In genomic region chr15:22907161-22907950, GRCh38 we compare ENCODE assay signal across 29 cellular contexts.
"Had no signal": no experiment of that assay in that cellular context is flagged by ENCODE, and none has a peak within 500 bp of the region (broad histone marks: within the 10 kb centered on the region; RNA-seq: fewer than 3 reads in every experiment).

No MANE protein-coding gene starts in this region.

- H3K27me3 ChIP-seq: breast epithelium, cardiac muscle cell, dorsolateral prefrontal cortex had no signal

- H3K4me1 Mint-ChIP-seq: activated CD4-positive, alpha-beta memory T cell treated with anti-CD3 and anti-CD28 coated beads, Interleukin-2, amount 10 ng/mL, durations not matched to agents 7 days and 5 days; activated CD4-positive, alpha-beta T cell treated with anti-CD3 and anti-CD28 coated beads for 36 hours; activated CD4-positive, alpha-beta T cell treated with anti-CD3 and anti-CD28 coated beads, Interleukin-2, amount 10 ng/mL, durations not matched to agents 24 days and 14 days had no signal

- DNase-seq: activated CD4-positive, alpha-beta memory T cell treated with anti-CD3 and anti-CD28 coated beads, Interleukin-2, amount 10 ng/mL, durations not matched to agents 7 days and 5 days; activated CD4-positive, alpha-beta T cell treated with anti-CD3 and anti-CD28 coated beads for 36 hours; activated CD4-positive, alpha-beta T cell treated with anti-CD3 and anti-CD28 coated beads, Interleukin-2, amount 10 ng/mL, durations not matched to agents 24 days and 14 days; activated CD4-positive, CD25-positive, alpha-beta regulatory T cell; activated CD4-positive, CD25-positive, alpha-beta regulatory T cell treated with anti-CD3 and anti-CD28 coated beads, Interleukin-2, amount 50 U/mL, for 72 hours; activated CD8-positive, alpha-beta memory T cell treated with anti-CD3 and anti-CD28 coated beads, Interleukin-2, amount 50 U/mL, for 48 hours; activated effector memory CD4-positive, alpha-beta T cell treated with Interleukin-2 at 50 U/mL for 16 hours; activated naive CD4-positive, alpha-beta T cell treated with anti-CD3 and anti-CD28 coated beads, Interleukin-2, amount 50 U/mL, for 16 hours; activated T-cell treated with anti-CD3 and anti-CD28 coated beads for 4 hours; activated T-cell treated with anti-CD3 and anti-CD28 coated beads, Interleukin-2, amount 50 U/mL, for 24 hours; activated T-cell treated with anti-CD3 and anti-CD28 coated beads, Interleukin-2, amount 50 U/mL, for 72 hours; amniotic stem cell; anterior cingulate cortex; central memory CD4-positive, alpha-beta T cell; cerebellar nuclear complex; effector memory CD4-positive, alpha-beta T cell; foreskin fibroblast; head of caudate nucleus; hippocampal formation; T-helper 1 cell; T-helper 2 cell had no signal

- H3K27me3 Mint-ChIP-seq: activated CD4-positive, alpha-beta memory T cell treated with anti-CD3 and anti-CD28 coated beads, Interleukin-2, amount 10 ng/mL, durations not matched to agents 7 days and 5 days; activated CD4-positive, alpha-beta T cell treated with anti-CD3 and anti-CD28 coated beads for 36 hours; activated CD4-positive, alpha-beta T cell treated with anti-CD3 and anti-CD28 coated beads, Interleukin-2, amount 10 ng/mL, durations not matched to agents 24 days and 14 days; activated naive CD8-positive, alpha-beta T cell; activated T-cell treated with anti-CD3 and anti-CD28 coated beads, Interleukin-2, amount 50 U/mL, for 24 hours; brain; dendritic cell treated with granulocyte-macrophage colony-stimulating factor and Interleukin-4, amounts not matched to agents 40 ng/mL and 50 ng/mL, for 4 days had no signal

- H3K9me3 ChIP-seq: breast epithelium had no signal

- H3K4me1 ChIP-seq: breast epithelium had no signal

- H3K27ac ChIP-seq: breast epithelium, cardiac muscle cell, coronary artery, dorsolateral prefrontal cortex, epithelial cell of prostate had no signal

- H3K4me3 Mint-ChIP-seq: activated CD4-positive, alpha-beta memory T cell treated with anti-CD3 and anti-CD28 coated beads, Interleukin-2, amount 10 ng/mL, durations not matched to agents 7 days and 5 days; activated CD4-positive, alpha-beta T cell treated with anti-CD3 and anti-CD28 coated beads for 36 hours; activated CD4-positive, alpha-beta T cell treated with anti-CD3 and anti-CD28 coated beads, Interleukin-2, amount 10 ng/mL, durations not matched to agents 24 days and 14 days; activated naive CD8-positive, alpha-beta T cell; activated T-cell treated with anti-CD3 and anti-CD28 coated beads, Interleukin-2, amount 50 U/mL, for 24 hours; activated T-cell treated with anti-CD3 and anti-CD28 coated beads, Interleukin-2, amount 50 U/mL, for 72 hours; brain; dendritic cell treated with granulocyte-macrophage colony-stimulating factor and Interleukin-4, amounts not matched to agents 40 ng/mL and 50 ng/mL, for 4 days had no signal

- H3K27ac Mint-ChIP-seq: activated CD4-positive, alpha-beta memory T cell treated with anti-CD3 and anti-CD28 coated beads, Interleukin-2, amount 10 ng/mL, durations not matched to agents 7 days and 5 days; activated CD4-positive, alpha-beta T cell treated with anti-CD3 and anti-CD28 coated beads for 36 hours; activated CD4-positive, alpha-beta T cell treated with anti-CD3 and anti-CD28 coated beads, Interleukin-2, amount 10 ng/mL, durations not matched to agents 24 days and 14 days; activated naive CD8-positive, alpha-beta T cell; activated T-cell treated with anti-CD3 and anti-CD28 coated beads, Interleukin-2, amount 50 U/mL, for 24 hours; activated T-cell treated with anti-CD3 and anti-CD28 coated beads, Interleukin-2, amount 50 U/mL, for 72 hours; brain; dendritic cell treated with granulocyte-macrophage colony-stimulating factor and Interleukin-4, amounts not matched to agents 40 ng/mL and 50 ng/mL, for 4 days had no signal

- H3K9me3 Mint-ChIP-seq: activated CD4-positive, alpha-beta memory T cell treated with anti-CD3 and anti-CD28 coated beads, Interleukin-2, amount 10 ng/mL, durations not matched to agents 7 days and 5 days; activated CD4-positive, alpha-beta T cell treated with anti-CD3 and anti-CD28 coated beads, Interleukin-2, amount 10 ng/mL, durations not matched to agents 24 days and 14 days; activated T-cell treated with anti-CD3 and anti-CD28 coated beads, Interleukin-2, amount 50 U/mL, for 24 hours; activated T-cell treated with anti-CD3 and anti-CD28 coated beads, Interleukin-2, amount 50 U/mL, for 72 hours; brain; dendritic cell treated with granulocyte-macrophage colony-stimulating factor and Interleukin-4, amounts not matched to agents 40 ng/mL and 50 ng/mL, for 4 days had no signal

- H3K4me3 ChIP-seq: breast epithelium, cardiac muscle cell, coronary artery, dorsolateral prefrontal cortex had no signal

- ATAC-seq: activated CD4-positive, alpha-beta T cell treated with anti-CD3 and anti-CD28 coated beads for 36 hours; activated T-cell treated with anti-CD3 and anti-CD28 coated beads, Interleukin-2, amount 50 U/mL, for 72 hours had no signal
